ENCODE assay signal across 1 cellular context in genomic region chr11:61962213-61963015, GRCh38.
TF ChIP-seq lines count a peak whose summit lies in the region.

No MANE protein-coding gene starts in this region.

TF ChIP-seq in GM12878, 131 proteins besides CTCF, POLR2A, EP300 and RAD21:
- TF ChIP-seq FOXM1 (IDR thresholded peaks at IDR 0.05; ENCODE audit: low read depth, low read length): no peak; the same call in 1 of the 2 replicates
- peak; percentile 7; the same call in 1 of the 2 replicates for TF ChIP-seq RUNX3 (IDR thresholded peaks at IDR 0.05; ENCODE audit: low read length)
- TF ChIP-seq POLR2AphosphoS2 (IDR thresholded peaks at IDR 0.05; ENCODE audit: low read depth, low read length): peak; percentile 6; the same call in 1 of the 2 replicates
- no peak for TF ChIP-seq CHD4 (IDR thresholded peaks at IDR 0.05)
- no peak for TF ChIP-seq SUZ12 (IDR thresholded peaks at IDR 0.05; ENCODE audit: unreplicated experiment)
